26 cellular contexts compared by ENCODE assay signal in the genomic region with DNA sequence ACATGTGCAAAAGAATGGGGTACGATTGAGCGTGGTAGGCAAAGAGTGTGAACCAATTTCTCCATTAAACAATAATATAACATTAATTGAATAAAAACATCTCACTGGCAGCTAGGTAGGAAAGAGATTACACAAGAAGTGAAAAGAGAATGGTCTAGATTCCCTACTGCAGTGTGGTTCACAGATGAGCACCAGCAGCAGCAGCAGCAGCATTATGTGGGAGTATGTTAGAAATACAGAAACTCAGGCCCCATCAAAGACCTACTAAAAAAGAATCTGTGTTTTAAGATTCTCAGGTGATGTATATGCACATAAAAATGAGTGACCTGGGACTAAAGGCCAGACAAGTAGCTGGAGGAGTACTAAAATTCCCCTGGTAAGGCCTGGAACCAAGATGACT.
DNase-seq lines count a peak whose midpoint lies in the region; ATAC-seq, FAIRE-seq and TF ChIP-seq lines count a peak whose summit lies in the region.
"Had no signal": no experiment of that assay in that cellular context is flagged by ENCODE, and none has a peak within 500 bp of the region (broad histone marks: within the 10 kb centered on the region; RNA-seq: fewer than 3 reads in every experiment).

No MANE protein-coding gene starts in this region.

- H3K4me3 ChIP-seq in CD8-positive, alpha-beta memory T cell (ENCODE audit: low read length): no peak overlapping the region
- no peak overlapping the region for H3K4me3 ChIP-seq in astrocyte (ENCODE audit: insufficient read depth, low read depth, low read length)
- H3K4me3 ChIP-seq: left ventricle myocardium inferior, mucosa of descending colon, spleen had no signal

- H3K4me1 ChIP-seq in CD8-positive, alpha-beta memory T cell (ENCODE audit: insufficient read depth, low read length): peaks cover 22% of the 10 kb centered on the region
- H3K4me1 ChIP-seq in astrocyte (ENCODE audit: insufficient read depth, low read length): no peaks in the 10 kb centered on the region

- H3K27ac ChIP-seq in CD8-positive, alpha-beta memory T cell (ENCODE audit: low read depth, low read length): no peak overlapping the region
- H3K27ac ChIP-seq in astrocyte (ENCODE audit: low read depth, low read length): no peak overlapping the region
- H3K27ac ChIP-seq: HL-60, left ventricle myocardium inferior, VCaP had no signal

- POLR2A ChIA-PET in activated CD4-positive, alpha-beta T cell treated with anti-CD3 and anti-CD28 coated beads for 36 hours (lab: Charles Lee): no interaction called here
- POLR2A ChIA-PET in activated CD4-positive, alpha-beta T cell treated with anti-CD3 and anti-CD28 coated beads, Interleukin-2, amount 10 ng/mL, durations not matched to agents 7 days and 5 days (lab: Charles Lee): no interaction called here
- POLR2A ChIA-PET in CD8-positive, alpha-beta memory T cell (lab: Charles Lee): no interaction called here
- POLR2A ChIA-PET in naive thymus-derived CD8-positive, alpha-beta T cell (lab: Charles Lee): no interaction called here

- no peak for FAIRE-seq in astrocyte (lab: Jason Lieb, UNC)
- FAIRE-seq: colon, endometrium had no signal

- H3K4me1 Mint-ChIP-seq in activated CD4-positive, alpha-beta T cell treated with anti-CD3 and anti-CD28 coated beads for 36 hours: peaks cover 40% of the 10 kb centered on the region
- H3K4me1 Mint-ChIP-seq in activated CD4-positive, alpha-beta T cell treated with anti-CD3 and anti-CD28 coated beads, Interleukin-2, amount 10 ng/mL, durations not matched to agents 7 days and 5 days: peaks cover 37% of the 10 kb centered on the region
- H3K4me1 Mint-ChIP-seq in CD8-positive, alpha-beta memory T cell: peaks cover 42 to 63% (median 58%) of the 10 kb centered on the region in 3 donors
- peaks cover 21% of the 10 kb centered on the region for H3K4me1 Mint-ChIP-seq in astrocyte (ENCODE audit: low read depth, unreplicated experiment)
- H3K4me1 Mint-ChIP-seq in naive thymus-derived CD8-positive, alpha-beta T cell: peaks cover 7 to 52% (median 45%) of the 10 kb centered on the region in 4 donors

- CTCF ChIA-PET in activated CD4-positive, alpha-beta T cell treated with anti-CD3 and anti-CD28 coated beads for 36 hours (lab: Charles Lee): interaction anchor here (1.2 kb wide), 2 partner anchors 98 to 403 kb away, joined by 3 read pairs; no protein-coding TSS in a partner anchor
- CTCF ChIA-PET in activated CD4-positive, alpha-beta T cell treated with anti-CD3 and anti-CD28 coated beads, Interleukin-2, amount 10 ng/mL, durations not matched to agents 7 days and 5 days (lab: Charles Lee): interaction anchor here (1.2 kb wide), 1 partner anchor 8 kb away, joined by 3 read pairs; no protein-coding TSS in a partner anchor
- CTCF ChIA-PET in CD8-positive, alpha-beta memory T cell (lab: Charles Lee): no interaction called here

- H3K4me2 ChIP-seq in astrocyte (ENCODE audit: low read length): no peak overlapping the region

- H3K9me3 Mint-ChIP-seq in activated CD4-positive, alpha-beta T cell treated with anti-CD3 and anti-CD28 coated beads for 36 hours (ENCODE audit: low read depth): no peaks in the 10 kb centered on the region
- no peaks in the 10 kb centered on the region for H3K9me3 Mint-ChIP-seq in activated CD4-positive, alpha-beta T cell treated with anti-CD3 and anti-CD28 coated beads, Interleukin-2, amount 10 ng/mL, durations not matched to agents 7 days and 5 days
- H3K9me3 Mint-ChIP-seq in CD8-positive, alpha-beta memory T cell: no peaks in the 10 kb centered on the region
- no peaks in the 10 kb centered on the region for H3K9me3 Mint-ChIP-seq in astrocyte (ENCODE audit: unreplicated experiment)
- H3K9me3 Mint-ChIP-seq in naive thymus-derived CD8-positive, alpha-beta T cell: no peaks in the 10 kb centered on the region

- no peak overlapping the region for H3K9ac ChIP-seq in astrocyte (ENCODE audit: low read length)

- H3K79me2 ChIP-seq in astrocyte (ENCODE audit: insufficient read depth, low read length): no peaks in the 10 kb centered on the region

- H3K36me3 Mint-ChIP-seq in activated CD4-positive, alpha-beta T cell treated with anti-CD3 and anti-CD28 coated beads for 36 hours (ENCODE audit: low read depth): peaks cover 27% of the 10 kb centered on the region
- peaks cover 47% of the 10 kb centered on the region for H3K36me3 Mint-ChIP-seq in activated CD4-positive, alpha-beta T cell treated with anti-CD3 and anti-CD28 coated beads, Interleukin-2, amount 10 ng/mL, durations not matched to agents 7 days and 5 days (ENCODE audit: low read depth)
- peaks cover 15 to 46% (median 20%) of the 10 kb centered on the region in 3 donors for H3K36me3 Mint-ChIP-seq in CD8-positive, alpha-beta memory T cell
- H3K36me3 Mint-ChIP-seq in astrocyte (ENCODE audit: low read depth, unreplicated experiment): peaks cover 9% of the 10 kb centered on the region
- peaks cover 4 to 37% (median 23%) of the 10 kb centered on the region in 3 donors for H3K36me3 Mint-ChIP-seq in naive thymus-derived CD8-positive, alpha-beta T cell

- no peaks in the 10 kb centered on the region for H3K27me3 ChIP-seq in CD8-positive, alpha-beta memory T cell (ENCODE audit: insufficient read depth, low read length, poor library complexity, severe bottlenecking)
- no peaks in the 10 kb centered on the region for H3K27me3 ChIP-seq in astrocyte (ENCODE audit: insufficient read depth, low read length)
- H3K27me3 ChIP-seq: spleen had no signal

- no peak for TF ChIP-seq CTCF in astrocyte (IDR thresholded peaks at IDR 0.05; ENCODE audit: insufficient read depth, low read depth, low read length)

- no peak overlapping the region for H2AFZ ChIP-seq in astrocyte (ENCODE audit: low read depth, low read length)

- intact Hi-C loops in activated CD4-positive, alpha-beta T cell treated with anti-CD3 and anti-CD28 coated beads for 36 hours (cut with DNase I, micrococcal nuclease): loop anchor here in 1 of 2 experiments (5.0 kb wide), 1 partner anchor 116 kb away; the partner anchor contains the start of gene ADAM10

- peak; percentile 43 for ATAC-seq in activated CD4-positive, alpha-beta T cell treated with anti-CD3 and anti-CD28 coated beads for 36 hours
- no peak for ATAC-seq in naive thymus-derived CD8-positive, alpha-beta T cell
- ATAC-seq: mucosa of descending colon, Right ventricle myocardium inferior had no signal

- DNase-seq in activated CD4-positive, alpha-beta T cell treated with anti-CD3 and anti-CD28 coated beads for 36 hours: no peak
- DNase-seq in activated CD4-positive, alpha-beta T cell treated with anti-CD3 and anti-CD28 coated beads, Interleukin-2, amount 10 ng/mL, durations not matched to agents 7 days and 5 days: no peak
- no peak for DNase-seq in CD8-positive, alpha-beta memory T cell
- DNase-seq in astrocyte (ENCODE audit: low read depth) (no peak), NCI-H82 (lab: John Stamatoyannopoulos, UW) (no peak), NCI-H446 treated with DMSO at 0.1 percent for 48 hours (lab: John Stamatoyannopoulos, UW) (no peak), Ammon's horn (ENCODE audit: low spot score) (no peak)
- no peak for DNase-seq in naive thymus-derived CD8-positive, alpha-beta T cell
- DNase-seq: activated CD8-positive, alpha-beta memory T cell treated with anti-CD3 and anti-CD28 coated beads for 24 hours; activated gamma-delta T cell treated with Interleukin-2 at 50 U/mL for 16 hours; C1 segment of cervical spinal cord; DMS153; GDM1; head of caudate nucleus; left ventricle myocardium inferior; mucosa of descending colon; NCI-H748 treated with DMSO at 0.1 percent for 48 hours; nucleus accumbens; retina; spleen; trophoblast cell had no signal

- no peaks in the 10 kb centered on the region for H3K27me3 Mint-ChIP-seq in activated CD4-positive, alpha-beta T cell treated with anti-CD3 and anti-CD28 coated beads for 36 hours
- H3K27me3 Mint-ChIP-seq in activated CD4-positive, alpha-beta T cell treated with anti-CD3 and anti-CD28 coated beads, Interleukin-2, amount 10 ng/mL, durations not matched to agents 7 days and 5 days: no peaks in the 10 kb centered on the region
- H3K27me3 Mint-ChIP-seq in CD8-positive, alpha-beta memory T cell: peaks cover 0 to 2% of the 10 kb centered on the region in 2 donors
- no peaks in the 10 kb centered on the region for H3K27me3 Mint-ChIP-seq in astrocyte (ENCODE audit: low read depth, unreplicated experiment)
- no peaks in the 10 kb centered on the region for H3K27me3 Mint-ChIP-seq in naive thymus-derived CD8-positive, alpha-beta T cell

- no peaks in the 10 kb centered on the region for H4K20me1 ChIP-seq in astrocyte (ENCODE audit: insufficient read depth, low read length)

- peak overlapping the region; percentile 70 for H3K27ac Mint-ChIP-seq in activated CD4-positive, alpha-beta T cell treated with anti-CD3 and anti-CD28 coated beads for 36 hours
- no peak overlapping the region for H3K27ac Mint-ChIP-seq in activated CD4-positive, alpha-beta T cell treated with anti-CD3 and anti-CD28 coated beads, Interleukin-2, amount 10 ng/mL, durations not matched to agents 7 days and 5 days
- H3K27ac Mint-ChIP-seq in CD8-positive, alpha-beta memory T cell: peak overlapping the region; percentile 64 to 95 (median 82)
- no peak overlapping the region for H3K27ac Mint-ChIP-seq in astrocyte (ENCODE audit: unreplicated experiment)
- H3K27ac Mint-ChIP-seq in naive thymus-derived CD8-positive, alpha-beta T cell: peak overlapping the region; percentile 74 to 98 (median 88)

- no peaks in the 10 kb centered on the region for H3K36me3 ChIP-seq in CD8-positive, alpha-beta memory T cell (ENCODE audit: insufficient read depth, low read length)
- H3K36me3 ChIP-seq in astrocyte (ENCODE audit: insufficient read depth, low read length): peaks cover 13% of the 10 kb centered on the region

- H3K9me3 ChIP-seq in CD8-positive, alpha-beta memory T cell (ENCODE audit: low read length): no peaks in the 10 kb centered on the region
- no peaks in the 10 kb centered on the region for H3K9me3 ChIP-seq in astrocyte (ENCODE audit: insufficient read depth, low read depth, low read length)
- H3K9me3 ChIP-seq: left ventricle myocardium inferior, mucosa of descending colon, spleen had no signal

- no peak overlapping the region for H3K4me3 Mint-ChIP-seq in activated CD4-positive, alpha-beta T cell treated with anti-CD3 and anti-CD28 coated beads for 36 hours
- H3K4me3 Mint-ChIP-seq in activated CD4-positive, alpha-beta T cell treated with anti-CD3 and anti-CD28 coated beads, Interleukin-2, amount 10 ng/mL, durations not matched to agents 7 days and 5 days: no peak overlapping the region
- no peak overlapping the region for H3K4me3 Mint-ChIP-seq in CD8-positive, alpha-beta memory T cell
- H3K4me3 Mint-ChIP-seq in astrocyte (ENCODE audit: unreplicated experiment): peak overlapping the region; percentile 8
- no peak overlapping the region for H3K4me3 Mint-ChIP-seq in naive thymus-derived CD8-positive, alpha-beta T cell

Comparison
In these comparisons a context has a peak if more than half of its experiments do, and no peak if none do; other contexts are left out.
1. H3K27ac Mint-ChIP-seq: peak in activated CD4-positive, alpha-beta T cell treated with anti-CD3 and anti-CD28 coated beads for 36 hours (single experiment), CD8-positive, alpha-beta memory T cell (8 of 8) and naive thymus-derived CD8-positive, alpha-beta T cell (10 of 10); none in activated CD4-positive, alpha-beta T cell treated with anti-CD3 and anti-CD28 coated beads, Interleukin-2, amount 10 ng/mL, durations not matched to agents 7 days and 5 days (single experiment) and astrocyte (single experiment).